In the genomic region with DNA sequence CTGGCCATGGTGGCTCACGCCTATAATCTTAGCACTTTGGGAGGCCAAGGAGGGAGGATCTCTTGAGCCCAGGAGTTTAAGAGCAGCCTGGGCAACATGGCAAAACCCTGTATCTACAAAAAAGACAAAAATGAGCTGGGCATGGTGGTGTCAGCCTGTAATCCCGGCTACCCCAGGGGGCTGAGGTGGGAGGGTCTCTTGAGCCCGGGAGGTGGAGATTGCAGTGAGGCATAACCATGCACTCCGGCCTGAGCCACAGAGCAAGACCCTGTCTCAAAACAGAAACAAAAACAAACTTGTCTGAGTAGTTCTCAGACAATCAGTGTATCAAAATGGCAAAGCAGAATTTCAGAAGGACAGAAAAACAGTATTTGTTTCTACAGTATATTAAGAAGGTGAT, we compare ENCODE assay signal across 22 cellular contexts. TPM values are rescaled to one million over a fixed set of nuclear protein-coding genes. Genes with fewer than 3 reads are reported as not detected.
"Had no signal": no experiment of that assay in that cellular context is flagged by ENCODE, and none has a peak within 500 bp of the region (broad histone marks: within the 10 kb centered on the region; RNA-seq: fewer than 3 reads in every experiment).

No MANE protein-coding gene starts in this region.

- H2AFZ ChIP-seq: hepatocyte had no signal

- H3K4me3 ChIP-seq: esophagus squamous epithelium, hepatocyte, left ventricle myocardium inferior, lung, ovary, right atrium auricular region, stomach, thoracic aorta, transverse colon had no signal

- H3K9me3 ChIP-seq: esophagus squamous epithelium, left ventricle myocardium inferior, ovary, right atrium auricular region, stomach, thoracic aorta, transverse colon had no signal

- H3K36me3 ChIP-seq: esophagus squamous epithelium, left ventricle myocardium inferior, ovary, right atrium auricular region, stomach, thoracic aorta, transverse colon had no signal

- DNase-seq: effector memory CD8-positive, alpha-beta T cell; esophagus squamous epithelium; foreskin fibroblast; head of caudate nucleus; kidney; left cardiac atrium; left ventricle myocardium inferior; mesendoderm; naive B cell; ovary; small intestine; stimulated activated CD4-positive, alpha-beta T cell treated with anti-CD3 and anti-CD28 coated beads, Interleukin-12 subunit alpha, Interleukin-12 subunit beta, amount 100 ng/mL, for 4 hours; stimulated activated naive CD4-positive, alpha-beta T cell; stomach; substantia nigra; transverse colon had no signal

- H3K27ac ChIP-seq: hepatocyte, left ventricle myocardium inferior, ovary, right atrium auricular region, stomach, thoracic aorta, transverse colon had no signal

- FAIRE-seq: colon, small intestine had no signal

- H3K4me2 ChIP-seq: hepatocyte had no signal

- H3K27me3 ChIP-seq: esophagus squamous epithelium, hepatocyte, ovary, right atrium auricular region, stomach had no signal

- ATAC-seq: effector memory CD8-positive, alpha-beta T cell; left cardiac atrium had no signal

RNA-seq across cellular contexts. Expression of gene AKR1B15, which starts 52.5 kb away (rescaled TPM):
- total RNA-seq: epithelial cell of proximal tubule, kidney, left ventricle myocardium inferior, lung had no signal
- polyA plus RNA-seq: lung, ovary had no signal
